Comparison of ENCODE assay signal across 23 cellular contexts in the genomic region with DNA sequence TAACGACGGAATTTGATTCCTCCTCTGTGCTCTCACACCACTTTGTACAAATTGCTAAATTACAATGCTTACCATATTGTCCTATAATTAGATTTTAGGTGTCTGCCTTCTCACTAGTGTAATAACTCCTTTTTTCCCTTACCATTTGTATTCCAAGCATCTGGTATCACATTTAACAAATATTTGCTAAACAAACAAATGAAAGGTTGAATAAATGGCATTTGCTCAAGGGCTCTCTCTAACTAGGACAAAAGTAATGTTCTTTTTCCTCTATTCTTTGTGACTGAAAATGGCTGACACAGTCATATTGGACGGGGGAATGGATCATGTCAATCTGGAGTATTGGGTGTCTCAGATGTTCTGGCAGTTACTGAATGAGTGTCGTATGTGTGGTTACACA.
DNase-seq lines count a peak whose midpoint lies in the region; ATAC-seq, FAIRE-seq and TF ChIP-seq lines count a peak whose summit lies in the region.
"Had no signal": no experiment of that assay in that cellular context is flagged by ENCODE, and none has a peak within 500 bp of the region (broad histone marks: within the 10 kb centered on the region; RNA-seq: fewer than 3 reads in every experiment).

No MANE protein-coding gene starts in this region.

- H3K4me3 ChIP-seq in brain microvascular endothelial cell (ENCODE audit: low read depth, low read length) = no peak overlapping the region
- no peak overlapping the region for H3K4me3 ChIP-seq in pancreas
- H3K4me3 ChIP-seq: adrenal gland, skin epidermis, upper lobe of left lung had no signal

- peak overlapping the region; percentile 59 for H3K27ac ChIP-seq in brain microvascular endothelial cell
- H3K27ac ChIP-seq in pancreas = no peak overlapping the region
- no peak overlapping the region for H3K27ac ChIP-seq in caudate nucleus (ENCODE audit: low read depth, low read length)
- H3K27ac ChIP-seq: adrenal gland, epithelial cell of prostate, parathyroid adenoma, skin epidermis, upper lobe of left lung had no signal

- H3K4me1 ChIP-seq in pancreas = peaks cover 6 to 17% (median 14%) of the 10 kb centered on the region in 3 donors
- H3K4me1 ChIP-seq: foreskin keratinocyte, parathyroid adenoma, upper lobe of left lung had no signal

- TF ChIP-seq CTCF in brain microvascular endothelial cell (IDR thresholded peaks at IDR 0.05; ENCODE audit: low read depth, low read length, missing control alignments) (no peak), pancreas (IDR thresholded peaks at IDR 0.05) (no peak)

- H3K27me3 ChIP-seq in brain microvascular endothelial cell (replicated peaks) (no peaks in the 10 kb centered on the region), pancreas (no peaks in the 10 kb centered on the region)
- H3K27me3 ChIP-seq: adrenal gland, foreskin keratinocyte, upper lobe of left lung had no signal

- ATAC-seq in pancreas (peak; percentile 59 to 79 (median 73)), HG03460 (IDR thresholded peaks at IDR 0.05; ENCODE audit: unreplicated experiment) (no peak), HG02885 (IDR thresholded peaks at IDR 0.05; ENCODE audit: poor library complexity, unreplicated experiment) (no peak)
- ATAC-seq in activated CD4-positive, CD25-positive, alpha-beta regulatory T cell treated with anti-CD3 and anti-CD28 coated beads, Interleukin-2, amount 50 U/mL, for 24 hours = no peak
- ATAC-seq: natural killer cell had no signal

- WGBS in pancreas, 2 donors = 43 to 47% methylated on average over 4 of the region's 4 CpGs

- H3K9me3 ChIP-seq in pancreas = no peaks in the 10 kb centered on the region
- H3K9me3 ChIP-seq: adrenal gland, upper lobe of left lung had no signal

- DNase-seq in DMS53 (lab: John Stamatoyannopoulos, UW) = peak; percentile 57
- DNase-seq in NCI-H146 treated with DMSO at 0.1 percent for 48 hours (lab: John Stamatoyannopoulos, UW; ENCODE audit: unreplicated experiment) = peak; percentile 7
- DNase-seq in brain microvascular endothelial cell = no peak
- no peak for DNase-seq in pancreas
- DNase-seq in caudate nucleus (lab: John Stamatoyannopoulos, UW) = no peak
- DNase-seq: activated CD8-positive, alpha-beta memory T cell treated with anti-CD3 and anti-CD28 coated beads, Interleukin-2, amount 50 U/mL, for 48 hours; activated gamma-delta T cell; DND-41; KG1; natural killer cell; NCI-H1694 treated with DMSO at 0.1 percent for 48 hours; stimulated activated CD4-positive, alpha-beta T cell treated with anti-CD3 and anti-CD28 coated beads, Interleukin-4, amount 100 ng/mL, for 1 hour; T-helper 1 cell; upper lobe of left lung had no signal

- intact Hi-C loops in pancreas (cut with DNase I) = no loop called here

- H3K36me3 ChIP-seq in brain microvascular endothelial cell (replicated peaks) = no peaks in the 10 kb centered on the region
- H3K36me3 ChIP-seq in pancreas = no peaks in the 10 kb centered on the region
- H3K36me3 ChIP-seq: adrenal gland, upper lobe of left lung had no signal

- FAIRE-seq in pancreas (lab: Jason Lieb, UNC) = no peak
- FAIRE-seq: H54 had no signal

- in situ Hi-C loops in brain microvascular endothelial cell (cut with HindIII; ENCODE audit: low pct_ligation_motif_present, low sequenced_read_pairs) = no loop called here

Comparison
In these comparisons a context has a peak if more than half of its experiments do, and no peak if none do; other contexts are left out.
1. DNase-seq: peak in DMS53 (single experiment) and NCI-H146 treated with DMSO at 0.1 percent for 48 hours (single experiment); none in brain microvascular endothelial cell (single experiment), pancreas (0 of 6) and caudate nucleus (0 of 61).
2. ATAC-seq: peak in pancreas (4 of 4); none in HG03460 (single experiment), activated CD4-positive, CD25-positive, alpha-beta regulatory T cell treated with anti-CD3 and anti-CD28 coated beads, Interleukin-2, amount 50 U/mL, for 24 hours (0 of 2) and HG02885 (single experiment).